1 cellular context compared by ENCODE assay signal in the genomic region with DNA sequence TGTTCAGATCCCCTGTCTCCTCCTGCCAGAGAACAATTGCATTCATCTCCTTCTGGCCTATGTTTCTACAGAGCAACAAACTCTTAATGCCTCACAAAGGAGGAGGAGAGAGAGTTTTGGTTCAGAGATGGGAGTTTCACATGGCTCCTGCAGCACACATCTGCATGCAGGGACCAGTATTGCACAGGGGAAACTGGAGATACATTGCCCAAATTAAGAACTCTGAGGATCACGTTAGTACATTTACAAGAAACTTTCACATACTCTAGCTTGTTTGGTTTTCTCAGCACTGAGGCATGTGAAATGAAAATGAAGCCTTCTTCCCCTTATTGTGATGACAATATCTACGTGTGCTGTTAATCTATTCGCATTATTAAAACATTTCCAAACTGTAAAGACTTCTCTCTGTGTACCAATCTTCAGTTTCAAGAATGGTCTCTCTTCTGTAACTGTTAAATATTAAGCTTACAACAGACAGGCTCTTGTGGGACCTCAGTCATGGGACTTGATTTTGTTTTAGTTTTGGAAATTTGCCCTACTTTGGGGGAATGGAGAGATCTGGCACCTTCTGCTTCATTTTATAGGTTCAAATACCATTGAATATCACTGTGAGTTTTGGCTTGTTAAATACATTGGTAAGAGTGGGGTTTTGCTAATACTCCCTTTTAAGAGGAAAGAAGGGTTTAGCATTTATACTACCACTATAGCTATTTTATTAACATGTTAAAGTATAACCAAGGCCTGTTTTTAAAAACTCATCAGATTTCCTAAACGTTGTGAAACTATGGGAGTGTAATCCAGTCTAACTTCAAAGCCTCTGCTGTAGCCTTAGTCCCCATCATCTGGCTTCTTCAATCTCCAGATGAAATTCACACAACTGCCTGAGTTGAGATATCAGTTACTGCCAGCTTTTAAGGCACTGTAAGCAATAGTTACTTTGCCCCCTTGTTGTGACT.
TF ChIP-seq lines count a peak whose summit lies in the region.

No MANE protein-coding gene starts in this region.

TF ChIP-seq in GM23338, 12 proteins besides CTCF, POLR2A, EP300 and RAD21 (continued from another document):
- TF ChIP-seq, protein P1, sequence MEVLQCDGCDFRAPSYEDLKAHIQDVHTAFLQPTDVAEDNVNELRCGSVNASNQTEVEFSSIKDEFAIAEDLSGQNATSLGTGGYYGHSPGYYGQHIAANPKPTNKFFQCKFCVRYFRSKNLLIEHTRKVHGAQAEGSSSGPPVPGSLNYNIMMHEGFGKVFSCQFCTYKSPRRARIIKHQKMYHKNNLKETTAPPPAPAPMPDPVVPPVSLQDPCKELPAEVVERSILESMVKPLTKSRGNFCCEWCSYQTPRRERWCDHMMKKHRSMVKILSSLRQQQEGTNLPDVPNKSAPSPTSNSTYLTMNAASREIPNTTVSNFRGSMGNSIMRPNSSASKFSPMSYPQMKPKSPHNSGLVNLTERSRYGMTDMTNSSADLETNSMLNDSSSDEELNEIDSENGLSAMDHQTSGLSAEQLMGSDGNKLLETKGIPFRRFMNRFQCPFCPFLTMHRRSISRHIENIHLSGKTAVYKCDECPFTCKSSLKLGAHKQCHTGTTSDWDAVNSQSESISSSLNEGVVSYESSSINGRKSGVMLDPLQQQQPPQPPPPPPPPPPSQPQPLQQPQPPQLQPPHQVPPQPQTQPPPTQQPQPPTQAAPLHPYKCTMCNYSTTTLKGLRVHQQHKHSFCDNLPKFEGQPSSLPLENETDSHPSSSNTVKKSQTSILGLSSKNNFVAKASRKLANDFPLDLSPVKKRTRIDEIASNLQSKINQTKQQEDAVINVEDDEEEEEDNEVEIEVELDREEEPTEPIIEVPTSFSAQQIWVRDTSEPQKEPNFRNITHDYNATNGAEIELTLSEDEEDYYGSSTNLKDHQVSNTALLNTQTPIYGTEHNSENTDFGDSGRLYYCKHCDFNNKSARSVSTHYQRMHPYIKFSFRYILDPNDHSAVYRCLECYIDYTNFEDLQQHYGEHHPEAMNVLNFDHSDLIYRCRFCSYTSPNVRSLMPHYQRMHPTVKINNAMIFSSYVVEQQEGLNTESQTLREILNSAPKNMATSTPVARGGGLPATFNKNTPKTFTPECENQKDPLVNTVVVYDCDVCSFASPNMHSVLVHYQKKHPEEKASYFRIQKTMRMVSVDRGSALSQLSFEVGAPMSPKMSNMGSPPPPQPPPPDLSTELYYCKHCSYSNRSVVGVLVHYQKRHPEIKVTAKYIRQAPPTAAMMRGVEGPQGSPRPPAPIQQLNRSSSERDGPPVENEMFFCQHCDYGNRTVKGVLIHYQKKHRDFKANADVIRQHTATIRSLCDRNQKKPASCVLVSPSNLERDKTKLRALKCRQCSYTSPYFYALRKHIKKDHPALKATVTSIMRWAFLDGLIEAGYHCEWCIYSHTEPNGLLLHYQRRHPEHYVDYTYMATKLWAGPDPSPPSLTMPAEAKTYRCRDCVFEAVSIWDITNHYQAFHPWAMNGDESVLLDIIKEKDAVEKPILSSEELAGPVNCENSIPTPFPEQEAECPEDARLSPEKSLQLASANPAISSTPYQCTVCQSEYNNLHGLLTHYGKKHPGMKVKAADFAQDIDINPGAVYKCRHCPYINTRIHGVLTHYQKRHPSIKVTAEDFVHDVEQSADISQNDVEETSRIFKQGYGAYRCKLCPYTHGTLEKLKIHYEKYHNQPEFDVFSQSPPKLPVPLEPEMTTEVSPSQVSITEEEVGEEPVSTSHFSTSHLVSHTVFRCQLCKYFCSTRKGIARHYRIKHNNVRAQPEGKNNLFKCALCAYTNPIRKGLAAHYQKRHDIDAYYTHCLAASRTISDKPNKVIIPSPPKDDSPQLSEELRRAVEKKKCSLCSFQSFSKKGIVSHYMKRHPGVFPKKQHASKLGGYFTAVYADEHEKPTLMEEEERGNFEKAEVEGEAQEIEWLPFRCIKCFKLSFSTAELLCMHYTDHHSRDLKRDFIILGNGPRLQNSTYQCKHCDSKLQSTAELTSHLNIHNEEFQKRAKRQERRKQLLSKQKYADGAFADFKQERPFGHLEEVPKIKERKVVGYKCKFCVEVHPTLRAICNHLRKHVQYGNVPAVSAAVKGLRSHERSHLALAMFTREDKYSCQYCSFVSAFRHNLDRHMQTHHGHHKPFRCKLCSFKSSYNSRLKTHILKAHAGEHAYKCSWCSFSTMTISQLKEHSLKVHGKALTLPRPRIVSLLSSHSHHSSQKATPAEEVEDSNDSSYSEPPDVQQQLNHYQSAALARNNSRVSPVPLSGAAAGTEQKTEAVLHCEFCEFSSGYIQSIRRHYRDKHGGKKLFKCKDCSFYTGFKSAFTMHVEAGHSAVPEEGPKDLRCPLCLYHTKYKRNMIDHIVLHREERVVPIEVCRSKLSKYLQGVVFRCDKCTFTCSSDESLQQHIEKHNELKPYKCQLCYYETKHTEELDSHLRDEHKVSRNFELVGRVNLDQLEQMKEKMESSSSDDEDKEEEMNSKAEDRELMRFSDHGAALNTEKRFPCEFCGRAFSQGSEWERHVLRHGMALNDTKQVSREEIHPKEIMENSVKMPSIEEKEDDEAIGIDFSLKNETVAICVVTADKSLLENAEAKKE (CRISPR knock-in tag; IDR thresholded peaks at IDR 0.05) = no peak
- TF ChIP-seq NANOG (IDR thresholded peaks at IDR 0.05; ENCODE audit: borderline replicate concordance) (no peak), CREB1 (CRISPR knock-in tag; IDR thresholded peaks at IDR 0.05; ENCODE audit: low read depth) (no peak), ZNF331 (CRISPR knock-in tag; IDR thresholded peaks at IDR 0.05; ENCODE audit: low read depth) (no peak), EZH2phosphoT487 (IDR thresholded peaks at IDR 0.05; ENCODE audit: unreplicated experiment) (no peak), EZH2 (IDR thresholded peaks at IDR 0.05; ENCODE audit: low read depth, unreplicated experiment) (no peak)
- TF ChIP-seq, protein P2, sequence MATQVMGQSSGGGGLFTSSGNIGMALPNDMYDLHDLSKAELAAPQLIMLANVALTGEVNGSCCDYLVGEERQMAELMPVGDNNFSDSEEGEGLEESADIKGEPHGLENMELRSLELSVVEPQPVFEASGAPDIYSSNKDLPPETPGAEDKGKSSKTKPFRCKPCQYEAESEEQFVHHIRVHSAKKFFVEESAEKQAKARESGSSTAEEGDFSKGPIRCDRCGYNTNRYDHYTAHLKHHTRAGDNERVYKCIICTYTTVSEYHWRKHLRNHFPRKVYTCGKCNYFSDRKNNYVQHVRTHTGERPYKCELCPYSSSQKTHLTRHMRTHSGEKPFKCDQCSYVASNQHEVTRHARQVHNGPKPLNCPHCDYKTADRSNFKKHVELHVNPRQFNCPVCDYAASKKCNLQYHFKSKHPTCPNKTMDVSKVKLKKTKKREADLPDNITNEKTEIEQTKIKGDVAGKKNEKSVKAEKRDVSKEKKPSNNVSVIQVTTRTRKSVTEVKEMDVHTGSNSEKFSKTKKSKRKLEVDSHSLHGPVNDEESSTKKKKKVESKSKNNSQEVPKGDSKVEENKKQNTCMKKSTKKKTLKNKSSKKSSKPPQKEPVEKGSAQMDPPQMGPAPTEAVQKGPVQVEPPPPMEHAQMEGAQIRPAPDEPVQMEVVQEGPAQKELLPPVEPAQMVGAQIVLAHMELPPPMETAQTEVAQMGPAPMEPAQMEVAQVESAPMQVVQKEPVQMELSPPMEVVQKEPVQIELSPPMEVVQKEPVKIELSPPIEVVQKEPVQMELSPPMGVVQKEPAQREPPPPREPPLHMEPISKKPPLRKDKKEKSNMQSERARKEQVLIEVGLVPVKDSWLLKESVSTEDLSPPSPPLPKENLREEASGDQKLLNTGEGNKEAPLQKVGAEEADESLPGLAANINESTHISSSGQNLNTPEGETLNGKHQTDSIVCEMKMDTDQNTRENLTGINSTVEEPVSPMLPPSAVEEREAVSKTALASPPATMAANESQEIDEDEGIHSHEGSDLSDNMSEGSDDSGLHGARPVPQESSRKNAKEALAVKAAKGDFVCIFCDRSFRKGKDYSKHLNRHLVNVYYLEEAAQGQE (IDR thresholded peaks at IDR 0.05; ENCODE audit: unreplicated experiment) = no peak
